In the genomic region with DNA sequence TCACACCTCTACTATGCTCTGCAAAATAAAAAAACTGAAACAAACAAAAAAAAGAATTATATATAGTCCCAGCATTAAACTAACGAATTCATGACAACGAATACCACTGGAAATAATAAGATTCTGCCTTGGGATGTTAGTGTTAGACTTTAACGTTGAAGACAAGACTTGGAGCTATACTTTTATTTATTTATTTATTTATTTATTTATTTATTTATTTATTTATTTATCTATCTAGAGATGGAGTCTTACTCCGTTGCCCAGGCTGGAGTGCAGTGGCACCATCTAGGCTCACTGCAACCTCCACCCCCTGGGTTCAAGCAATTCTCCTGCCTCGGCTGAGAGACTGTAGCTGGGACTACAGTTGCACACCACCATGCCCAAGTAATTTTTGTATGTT, we compare ENCODE assay signal across 27 cellular contexts.
"Had no signal": no experiment of that assay in that cellular context is flagged by ENCODE, and none has a peak within 500 bp of the region (broad histone marks: within the 10 kb centered on the region; RNA-seq: fewer than 3 reads in every experiment).

No MANE protein-coding gene starts in this region.

- H3K36me3 ChIP-seq: colonic mucosa, esophagus muscularis mucosa, esophagus squamous epithelium, gastrocnemius medialis, gastroesophageal sphincter, heart left ventricle, heart right ventricle had no signal

- H3K27ac ChIP-seq: colonic mucosa, coronary artery, dorsolateral prefrontal cortex, epithelial cell of prostate, esophagus muscularis mucosa, esophagus squamous epithelium, foreskin keratinocyte, gastrocnemius medialis, gastroesophageal sphincter, heart left ventricle, heart right ventricle, hepatocyte had no signal

- H3K4me2 ChIP-seq: hepatocyte had no signal

- ATAC-seq: effector memory CD8-positive, alpha-beta T cell; esophagus mucosa; foreskin keratinocyte; gastrocnemius medialis; gastroesophageal sphincter; heart left ventricle; heart right ventricle had no signal

- DNase-seq: colonic mucosa; cortex of kidney; dermis blood vessel endothelial cell; dorsolateral prefrontal cortex; effector CD4-positive, alpha-beta T cell; effector CD8-positive, alpha-beta T cell; effector memory CD4-positive, alpha-beta T cell; effector memory CD8-positive, alpha-beta T cell; esophagus squamous epithelium; foreskin fibroblast; foreskin keratinocyte; foreskin melanocyte; gastrocnemius medialis; glutamatergic neuron; head of caudate nucleus; heart left ventricle; heart right ventricle had no signal

- H3K9me3 ChIP-seq: colonic mucosa had no signal

- H3K4me1 ChIP-seq: colonic mucosa, esophagus muscularis mucosa, esophagus squamous epithelium, foreskin keratinocyte, gastrocnemius medialis, gastroesophageal sphincter, heart left ventricle, heart right ventricle had no signal

- H3K4me3 ChIP-seq: colonic mucosa, coronary artery, dorsolateral prefrontal cortex, esophagus muscularis mucosa, esophagus squamous epithelium, gastrocnemius medialis, gastroesophageal sphincter, heart left ventricle, heart right ventricle, hepatocyte had no signal

- FAIRE-seq: colon, endometrium, endothelial cell of umbilical vein, frontal cortex had no signal
